In the genomic region with DNA sequence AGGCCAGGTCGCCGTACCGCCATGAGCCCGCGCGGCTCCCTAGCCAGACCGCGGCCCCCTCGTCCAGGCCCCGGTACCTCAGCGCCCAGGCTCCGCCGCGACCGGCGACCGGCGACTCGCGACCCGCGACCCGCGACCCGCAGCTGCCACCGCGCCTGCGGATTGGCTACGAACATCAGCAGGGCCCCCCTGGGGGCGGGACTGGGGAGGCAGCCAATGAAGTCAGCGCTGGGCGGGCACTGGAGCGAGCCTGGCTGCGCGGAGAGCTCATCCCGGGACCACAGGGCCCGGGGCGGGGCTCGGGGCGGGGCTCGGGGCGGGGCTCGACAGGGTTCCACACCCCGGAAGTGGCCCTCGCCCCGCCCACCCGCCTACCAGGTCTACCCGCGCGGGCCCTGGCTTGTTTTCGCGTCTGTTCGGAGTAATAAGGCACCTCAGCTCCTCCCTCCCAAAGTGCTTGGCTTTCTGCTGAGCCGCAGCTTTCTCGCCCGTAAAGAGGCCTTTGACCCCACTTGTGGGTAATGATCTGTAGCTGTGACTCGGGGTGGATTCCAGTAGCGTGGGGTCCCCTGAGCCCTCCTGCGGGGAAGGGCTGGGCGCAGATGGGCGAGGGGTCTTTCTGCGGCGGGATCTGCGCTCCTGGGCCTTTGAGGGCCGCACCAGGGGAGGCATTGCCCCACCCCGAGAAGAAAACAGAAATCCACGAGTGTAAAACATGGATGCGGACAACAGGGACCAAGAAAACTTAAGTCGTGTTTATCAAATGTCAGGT, we compare ENCODE assay signal across 1 cellular context.
A peak's percentile ranks its signal among the peaks of the same experiment; 100 is the strongest.
TF ChIP-seq lines count a peak whose summit lies in the region.

LYSMD4 (minus strand) TSS at position 170 of the 772 bp plus-strand sequence. CDS start 1,438 bp downstream, outside the sequence.

TF ChIP-seq in HepG2, 621 proteins besides CTCF, POLR2A, EP300 and RAD21 (continued from another document):
- TF ChIP-seq ZNF142 (CRISPR knock-in tag; IDR thresholded peaks at IDR 0.05): no peak
- TF ChIP-seq ZNF138 (CRISPR knock-in tag; IDR thresholded peaks at IDR 0.05; ENCODE audit: low read depth): no peak
- TF ChIP-seq ZNF564 (CRISPR knock-in tag; IDR thresholded peaks at IDR 0.05): peak; percentile 31; the same call in 1 of the 2 replicates
- peak; percentile 38; the same call in 1 of the 2 replicates for TF ChIP-seq ZBTB20 (CRISPR knock-in tag; IDR thresholded peaks at IDR 0.05; ENCODE audit: borderline replicate concordance, low read depth)
- peak; percentile 32; the same call in 1 of the 2 replicates for TF ChIP-seq SAFB2 (CRISPR knock-in tag; IDR thresholded peaks at IDR 0.05; ENCODE audit: borderline replicate concordance, low read depth)
- TF ChIP-seq MTA1 (CRISPR knock-in tag; IDR thresholded peaks at IDR 0.05; ENCODE audit: borderline replicate concordance): peak; percentile 62
- TF ChIP-seq SP140L (CRISPR knock-in tag; IDR thresholded peaks at IDR 0.05; ENCODE audit: borderline replicate concordance): no peak
- no peak for TF ChIP-seq MIER2 (CRISPR knock-in tag; IDR thresholded peaks at IDR 0.05)
- TF ChIP-seq ZFX (CRISPR knock-in tag; IDR thresholded peaks at IDR 0.05; ENCODE audit: low read depth): peak; percentile 79
- 0 out of 2 replicates have a peak, but pooled peaks have one; percentile 21 for TF ChIP-seq KLF6 (CRISPR knock-in tag; IDR thresholded peaks at IDR 0.05)
- no peak for TF ChIP-seq ZNF543 (CRISPR knock-in tag; IDR thresholded peaks at IDR 0.05)
- TF ChIP-seq ZNF790 (CRISPR knock-in tag; IDR thresholded peaks at IDR 0.05; ENCODE audit: borderline replicate concordance): peak; percentile 21; the same call in 1 of the 2 replicates
TF ChIP-seq in HepG2: peak in this region for 119.
